In the genomic region with DNA sequence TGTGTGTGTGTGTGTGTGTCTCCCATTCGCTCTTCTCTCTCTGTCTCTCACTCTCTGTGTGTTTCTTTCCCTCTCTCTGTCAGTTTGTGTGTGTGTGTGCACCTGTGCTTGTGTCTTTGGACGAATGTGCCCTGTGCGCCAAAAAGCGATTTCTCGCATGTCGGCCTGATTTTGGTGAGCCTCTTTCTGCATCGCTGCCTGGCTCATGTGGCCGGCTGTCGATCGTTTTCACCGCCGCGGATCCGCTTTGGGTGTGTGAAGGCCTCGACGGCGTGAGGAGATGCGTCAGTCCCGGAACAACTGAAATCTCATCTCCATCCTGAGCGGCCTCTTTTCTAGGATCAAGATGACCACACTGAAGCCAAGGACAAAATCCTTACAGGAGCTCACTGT, we compare ENCODE assay signal across 22 cellular contexts.
"Had no signal": no experiment of that assay in that cellular context is flagged by ENCODE, and none has a peak within 500 bp of the region (broad histone marks: within the 10 kb centered on the region; RNA-seq: fewer than 3 reads in every experiment).

No MANE protein-coding gene starts in this region.

- H3K27me3 ChIP-seq: esophagus squamous epithelium, right atrium auricular region, sigmoid colon, transverse colon had no signal

- ATAC-seq: left ventricle myocardium superior; lower lobe of right lung; naive thymus-derived CD8-positive, alpha-beta T cell; stimulated activated effector memory CD8-positive, alpha-beta T cell treated with anti-CD3 and anti-CD28 coated beads, Interleukin-12 subunit alpha, Interleukin-12 subunit beta, amount 100 ng/mL, for 72 hours had no signal

- DNase-seq: dorsolateral prefrontal cortex; effector CD4-positive, alpha-beta T cell; esophagus squamous epithelium; foreskin melanocyte; hypothalamus; immature natural killer cell; islet precursor cell; left ventricle myocardium superior; lower lobe of right lung; naive thymus-derived CD8-positive, alpha-beta T cell; nephron progenitor cell; nucleus accumbens; sigmoid colon; stimulated activated CD4-positive, alpha-beta T cell treated with anti-CD3 and anti-CD28 coated beads, Interleukin-2, amount 100 ng/mL, for 24 hours; stimulated activated CD4-positive, alpha-beta T cell treated with anti-CD3 and anti-CD28 coated beads, Interleukin-4, amount 100 ng/mL, for 24 hours; stimulated activated naive CD4-positive, alpha-beta T cell treated with Interleukin-2 at 50 U/mL for 16 hours; substantia nigra; transverse colon had no signal

- H3K4me3 ChIP-seq: dorsolateral prefrontal cortex, esophagus squamous epithelium, lower lobe of right lung, prostate gland, right atrium auricular region, sigmoid colon, thoracic aorta, transverse colon had no signal

- H3K36me3 ChIP-seq: esophagus squamous epithelium, lower lobe of right lung, prostate gland, right atrium auricular region, sigmoid colon, thoracic aorta, transverse colon had no signal

- H3K4me1 ChIP-seq: esophagus squamous epithelium, lower lobe of right lung, prostate gland, right atrium auricular region, sigmoid colon, transverse colon had no signal

- H3K9me3 ChIP-seq: lower lobe of right lung, prostate gland, right atrium auricular region, thoracic aorta had no signal

- H3K27ac ChIP-seq: dorsolateral prefrontal cortex, esophagus squamous epithelium, lower lobe of right lung, prostate gland, right atrium auricular region, sigmoid colon, thoracic aorta, transverse colon had no signal
